In the genomic region with DNA sequence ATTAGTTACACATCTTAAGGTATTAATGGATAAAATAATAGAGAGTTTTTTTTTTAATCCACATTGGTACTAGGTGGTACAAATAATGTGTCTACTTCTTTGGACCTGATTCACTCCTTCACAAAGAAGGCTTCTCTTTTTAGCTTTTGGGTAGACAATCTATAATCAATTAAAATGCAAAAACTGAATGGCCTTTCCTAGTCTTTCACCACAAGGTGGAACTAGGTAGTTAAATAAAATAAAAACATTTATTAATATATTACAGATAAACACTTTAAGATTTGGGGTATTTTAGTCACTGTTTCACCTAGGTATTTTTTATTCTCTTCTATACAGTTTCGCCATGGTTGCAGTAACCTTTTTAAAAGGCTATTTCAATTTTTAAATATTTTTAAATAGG, we compare ENCODE assay signal across 23 cellular contexts.
DNase-seq lines count a peak whose midpoint lies in the region; ATAC-seq, FAIRE-seq and TF ChIP-seq lines count a peak whose summit lies in the region.
"Had no signal": no experiment of that assay in that cellular context is flagged by ENCODE, and none has a peak within 500 bp of the region (broad histone marks: within the 10 kb centered on the region; RNA-seq: fewer than 3 reads in every experiment).

No MANE protein-coding gene starts in this region.

- H3K4me2 ChIP-seq in hepatocyte: no peak overlapping the region
- H3K4me2 ChIP-seq: KMS-11 had no signal

- no peak overlapping the region for H3K4me3 Mint-ChIP-seq in type B pancreatic cell
- H3K4me3 Mint-ChIP-seq: CD14-positive monocyte had no signal

- TF ChIP-seq CTCF in liver (IDR thresholded peaks at IDR 0.05; ENCODE audit: low read depth, low read length, missing input control) (no peak), right lobe of liver (IDR thresholded peaks at IDR 0.05) (no peak), hepatocyte (IDR thresholded peaks at IDR 0.05; ENCODE audit: poor library complexity) (peak; percentile 12), type B pancreatic cell (conservative IDR thresholded peaks at IDR 0.05) (peak; percentile 35)

- WGBS in liver: 95% methylated on average over 1 of the region's 1 CpG
- WGBS in right lobe of liver (ENCODE audit: insufficient coverage, low coverage, low lambda C conversion rate, missing lambda C conversion rate): 100% methylated on average over 1 of the region's 1 CpG
- 97% methylated on average over 1 of the region's 1 CpG for WGBS in hepatocyte (ENCODE audit: low lambda C conversion rate, missing lambda C conversion rate)

- no peak overlapping the region for H2AFZ ChIP-seq in hepatocyte

- no peaks in the 10 kb centered on the region for H3K9me3 ChIP-seq in liver (ENCODE audit: control insufficient read depth in 4 of 4, low read length in 3 of 4)
- H3K9me3 ChIP-seq in right lobe of liver: no peaks in the 10 kb centered on the region
- no peaks in the 10 kb centered on the region for H3K9me3 ChIP-seq in hepatocyte (ENCODE audit: low read depth)
- H3K9me3 ChIP-seq: Caco-2, MG63, Peyer's patch had no signal

- TF ChIP-seq POLR2A in right lobe of liver (IDR thresholded peaks at IDR 0.05): no peak

- H3K4me1 ChIP-seq in liver (ENCODE audit: control insufficient read depth in 4 of 4, insufficient read depth in 4 of 4, low read length in 3 of 4) (peaks cover 6 to 33% (median 18%) of the 10 kb centered on the region in 4 donors), right lobe of liver (peaks cover 0 to 33% (median 7%) of the 10 kb centered on the region in 4 donors), hepatocyte (ENCODE audit: insufficient read depth) (peaks cover 21% of the 10 kb centered on the region)

- no peaks in the 10 kb centered on the region for H3K36me3 ChIP-seq in liver (ENCODE audit: control insufficient read depth in 4 of 4, insufficient read depth in 3 of 4, low read depth in 1 of 4, low read length in 3 of 4)
- no peaks in the 10 kb centered on the region for H3K36me3 ChIP-seq in right lobe of liver
- H3K36me3 ChIP-seq in hepatocyte (replicated peaks; ENCODE audit: insufficient read depth, low read depth): no peaks in the 10 kb centered on the region
- H3K36me3 ChIP-seq: MG63, Peyer's patch had no signal

- H3K36me3 Mint-ChIP-seq in type B pancreatic cell: no peaks in the 10 kb centered on the region
- H3K36me3 Mint-ChIP-seq: CD14-positive monocyte had no signal

- H3K27ac ChIP-seq in liver (ENCODE audit: low read depth in 1 of 2, low read length in 2 of 2) (no peak overlapping the region), right lobe of liver (no peak overlapping the region), hepatocyte (no peak overlapping the region)
- H3K27ac ChIP-seq: KMS-11, Peyer's patch had no signal

- H3K9me2 ChIP-seq in hepatocyte (replicated peaks; ENCODE audit: insufficient read depth): no peaks in the 10 kb centered on the region

- H3K27ac Mint-ChIP-seq in type B pancreatic cell: no peak overlapping the region
- H3K27ac Mint-ChIP-seq: CD14-positive monocyte had no signal

- no peak overlapping the region for H3K9ac ChIP-seq in liver (ENCODE audit: low read depth in 1 of 2, low read length in 2 of 2)
- H3K9ac ChIP-seq: KMS-11 had no signal

- DNase-seq in right lobe of liver: no peak
- DNase-seq in hepatocyte (ENCODE audit: low spot score): no peak
- no peak for DNase-seq in type B pancreatic cell (ENCODE audit: extremely low spot score, unreplicated experiment)
- no peak for DNase-seq in D341Med (ENCODE audit: low spot score)
- no peak for DNase-seq in COLO668 (lab: John Stamatoyannopoulos, UW; ENCODE audit: unreplicated experiment)
- DNase-seq: Caco-2; MG63; NCI-H1092 treated with DMSO at 0.1 percent for 48 hours; NCI-H1694; NCI-H2107; NCI-H226; NCI-H526; NK-92 treated with Interleukin-12 subunit alpha and Interleukin-12 subunit beta, amount 100 ng/mL, for 24 hours; Peyer's patch; SHP77 treated with DMSO at 0.1 percent for 48 hours had no signal

- H3K27me3 Mint-ChIP-seq in type B pancreatic cell: no peaks in the 10 kb centered on the region

- no peaks in the 10 kb centered on the region for H4K20me1 ChIP-seq in hepatocyte (ENCODE audit: insufficient read depth, poor library complexity, severe bottlenecking)

- H3K4me3 ChIP-seq in liver (ENCODE audit: low read depth in 1 of 3, low read length in 3 of 3) (no peak overlapping the region), right lobe of liver (no peak overlapping the region), hepatocyte (no peak overlapping the region)
- H3K4me3 ChIP-seq: MG63, Peyer's patch had no signal

- H3K9me3 Mint-ChIP-seq in type B pancreatic cell: no peaks in the 10 kb centered on the region
- H3K9me3 Mint-ChIP-seq: CD14-positive monocyte had no signal

- H3K27me3 ChIP-seq in liver (ENCODE audit: control insufficient read depth in 4 of 4, insufficient read depth in 4 of 4, low read length in 3 of 4): no peaks in the 10 kb centered on the region
- no peaks in the 10 kb centered on the region for H3K27me3 ChIP-seq in right lobe of liver
- H3K27me3 ChIP-seq in hepatocyte: no peaks in the 10 kb centered on the region
- H3K27me3 ChIP-seq: MG63, Peyer's patch had no signal

- peak; percentile 25 for FAIRE-seq in TTC549 (lab: Jason Lieb, UNC)
- FAIRE-seq: GM12891, GM19239, H1 had no signal

- peaks cover 65% of the 10 kb centered on the region for H3K79me2 ChIP-seq in hepatocyte

- ATAC-seq in right lobe of liver (no peak), GM19035 (IDR thresholded peaks at IDR 0.05; ENCODE audit: unreplicated experiment) (no peak)

- H3K4me1 Mint-ChIP-seq in type B pancreatic cell (ENCODE audit: unreplicated experiment): peaks cover 19% of the 10 kb centered on the region

- intact Hi-C loops in right lobe of liver (cut with DNase I): loop anchor here in 1 of 2 donors (5.0 kb wide), 1 partner anchor 41 kb away; no protein-coding TSS in a partner anchor

- peak; percentile 40 to 45 for TF ChIP-seq RAD21 in liver (IDR thresholded peaks at IDR 0.05)

TF ChIP-seq in liver, 16 proteins besides CTCF, POLR2A, EP300 and RAD21:
- TF ChIP-seq FOXA1 (IDR thresholded peaks at IDR 0.05): no peak
- TF ChIP-seq ZBTB33 (IDR thresholded peaks at IDR 0.05): no peak
- TF ChIP-seq JUND (IDR thresholded peaks at IDR 0.05): no peak
- TF ChIP-seq NR2F2 (IDR thresholded peaks at IDR 0.05): no peak
- no peak for TF ChIP-seq GABPA (IDR thresholded peaks at IDR 0.05 in 1 of 2, conservative IDR thresholded peaks at IDR 0.05 in 1 of 2)
- TF ChIP-seq RXRA (IDR thresholded peaks at IDR 0.05): no peak
- TF ChIP-seq, protein P1, sequence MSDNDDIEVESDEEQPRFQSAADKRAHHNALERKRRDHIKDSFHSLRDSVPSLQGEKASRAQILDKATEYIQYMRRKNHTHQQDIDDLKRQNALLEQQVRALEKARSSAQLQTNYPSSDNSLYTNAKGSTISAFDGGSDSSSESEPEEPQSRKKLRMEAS (IDR thresholded peaks at IDR 0.05): no peak

Comparison
In these comparisons a context has a peak if more than half of its experiments do, and no peak if none do; other contexts are left out.
1. CTCF ChIP-seq: peak in hepatocyte (single experiment) and type B pancreatic cell (single experiment); none in liver (single experiment) and right lobe of liver (0 of 4).